ENCODE assay signal across 15 cellular contexts in genomic region chr6:139449611-139450000, GRCh38.
DNase-seq lines count a peak whose midpoint lies in the region; ATAC-seq, FAIRE-seq and TF ChIP-seq lines count a peak whose summit lies in the region.
"Had no signal": no experiment of that assay in that cellular context is flagged by ENCODE, and none has a peak within 500 bp of the region (broad histone marks: within the 10 kb centered on the region; RNA-seq: fewer than 3 reads in every experiment).

No MANE protein-coding gene starts in this region.

- POLR2A ChIA-PET in A549 (lab: Yijun Ruan, JAX) = no interaction called here

- H3K27ac ChIP-seq in A549 (no peak overlapping the region), kidney (ENCODE audit: low read depth in 2 of 2, low read length in 2 of 2) (no peak overlapping the region), small intestine (ENCODE audit: low read depth in 1 of 2, low read length in 1 of 2) (no peak overlapping the region)
- H3K27ac ChIP-seq: Peyer's patch had no signal

- TF ChIP-seq CTCF in A549 (IDR thresholded peaks at IDR 0.05) = no peak
- no peak for TF ChIP-seq CTCF in kidney (IDR thresholded peaks at IDR 0.05; ENCODE audit: borderline replicate concordance, extremely low read depth, insufficient read depth)

- H3K4me1 Mint-ChIP-seq in dendritic cell treated with granulocyte-macrophage colony-stimulating factor and Interleukin-4, amounts not matched to agents 40 ng/mL and 50 ng/mL, for 4 days (ENCODE audit: low read depth) = peaks cover 56% of the 10 kb centered on the region
- H3K4me1 Mint-ChIP-seq: T-helper 17 cell had no signal

- intact Hi-C loops in dendritic cell treated with granulocyte-macrophage colony-stimulating factor and Interleukin-4, amounts not matched to agents 40 ng/mL and 50 ng/mL, for 4 days (cut with micrococcal nuclease) = loop anchor here (2.0 kb wide), 1 partner anchor 75 kb away; the partner anchor contains the start of gene CITED2
- intact Hi-C loops in kidney (cut with DNase I) = no loop called here

- no peak overlapping the region for H3K9ac ChIP-seq in kidney (ENCODE audit: low read length in 2 of 2)

- no peaks in the 10 kb centered on the region for H3K36me3 Mint-ChIP-seq in dendritic cell treated with granulocyte-macrophage colony-stimulating factor and Interleukin-4, amounts not matched to agents 40 ng/mL and 50 ng/mL, for 4 days (ENCODE audit: low read depth)

- TF ChIP-seq RAD21 in A549 (conservative IDR thresholded peaks at IDR 0.05 in 1 of 2, IDR thresholded peaks at IDR 0.05 in 1 of 2) = no peak

- H3K9me3 ChIP-seq in A549 = no peaks in the 10 kb centered on the region
- H3K9me3 ChIP-seq in kidney (ENCODE audit: control insufficient read depth in 1 of 2, low read length in 2 of 2) = no peaks in the 10 kb centered on the region
- H3K9me3 ChIP-seq in small intestine (ENCODE audit: control insufficient read depth, low read depth) = no peaks in the 10 kb centered on the region
- H3K9me3 ChIP-seq: Peyer's patch had no signal

- DNase-seq in A549 (ENCODE audit: low read depth in 1 of 2, low spot score in 1 of 2) (no peak), LHCN-M2 (ENCODE audit: low read depth) (peak; percentile 45), kidney (no peak), small intestine (no peak), NCI-H345 (lab: John Stamatoyannopoulos, UW) (no peak), NCI-H2196 (lab: John Stamatoyannopoulos, UW; ENCODE audit: unreplicated experiment) (no peak), NCI-H1105 (lab: John Stamatoyannopoulos, UW) (no peak)
- DNase-seq: activated CD4-positive, alpha-beta T cell treated with anti-CD3 and anti-CD28 coated beads, Interleukin-2, amount 50 U/mL, for 48 hours; anterior cingulate cortex; effector CD8-positive, alpha-beta T cell; H7; Peyer's patch; T-helper 17 cell had no signal

- H3K27me3 Mint-ChIP-seq in dendritic cell treated with granulocyte-macrophage colony-stimulating factor and Interleukin-4, amounts not matched to agents 40 ng/mL and 50 ng/mL, for 4 days = no peaks in the 10 kb centered on the region
- H3K27me3 Mint-ChIP-seq: T-helper 17 cell had no signal

- H3K4me2 ChIP-seq in A549 = 0 out of 3 replicates have a peak overlapping the region, but pooled peaks have one; percentile 1

- H3K36me3 ChIP-seq in kidney (ENCODE audit: control insufficient read depth in 1 of 2, insufficient read depth in 2 of 2, low read length in 2 of 2) (no peaks in the 10 kb centered on the region), small intestine (ENCODE audit: control insufficient read depth in 2 of 2, insufficient read depth in 2 of 2, low read length in 2 of 2) (no peaks in the 10 kb centered on the region)
- H3K36me3 ChIP-seq: Peyer's patch had no signal

- ATAC-seq in A549 = no peak
- ATAC-seq: T-helper 17 cell had no signal

- CTCF ChIA-PET in A549 (lab: Yijun Ruan, JAX) = interaction anchor here (0.6 kb wide), 1 partner anchor 34 kb away, joined by 3 read pairs; no protein-coding TSS in a partner anchor

- no peak for FAIRE-seq in A549 (lab: Jason Lieb, UNC)
- FAIRE-seq in kidney (lab: Jason Lieb, UNC) = peak; percentile 38
- no peak for FAIRE-seq in small intestine (lab: Jason Lieb, UNC)
- FAIRE-seq: A204.1 had no signal

- H3K27ac Mint-ChIP-seq in dendritic cell treated with granulocyte-macrophage colony-stimulating factor and Interleukin-4, amounts not matched to agents 40 ng/mL and 50 ng/mL, for 4 days = peak overlapping the region; percentile 78
- H3K27ac Mint-ChIP-seq: T-helper 17 cell had no signal

- TF ChIP-seq EP300 in A549 (IDR thresholded peaks at IDR 0.05) = no peak

- peaks cover 6% of the 10 kb centered on the region for H3K9me3 Mint-ChIP-seq in dendritic cell treated with granulocyte-macrophage colony-stimulating factor and Interleukin-4, amounts not matched to agents 40 ng/mL and 50 ng/mL, for 4 days

- H3K4me3 Mint-ChIP-seq in dendritic cell treated with granulocyte-macrophage colony-stimulating factor and Interleukin-4, amounts not matched to agents 40 ng/mL and 50 ng/mL, for 4 days = no peak overlapping the region
- H3K4me3 Mint-ChIP-seq: T-helper 17 cell had no signal

- H3K4me3 ChIP-seq in A549 = no peak overlapping the region
- H3K4me3 ChIP-seq in kidney (ENCODE audit: low read length in 2 of 2) = no peak overlapping the region
- H3K4me3 ChIP-seq in small intestine (ENCODE audit: low read depth in 1 of 2, low read length in 2 of 2) = no peak overlapping the region
- H3K4me3 ChIP-seq: Peyer's patch had no signal

- H3K4me1 ChIP-seq in A549 (no peaks in the 10 kb centered on the region), kidney (ENCODE audit: control insufficient read depth in 1 of 2, insufficient read depth in 1 of 2, low read depth in 1 of 2, low read length in 2 of 2) (no peaks in the 10 kb centered on the region), small intestine (ENCODE audit: control insufficient read depth in 2 of 2, insufficient read depth in 1 of 2, low read depth in 1 of 2, low read length in 1 of 2) (no peaks in the 10 kb centered on the region)
- H3K4me1 ChIP-seq: Peyer's patch had no signal

- no peak for TF ChIP-seq POLR2A in A549 (IDR thresholded peaks at IDR 0.05; ENCODE audit: low read length)

- no peaks in the 10 kb centered on the region for H3K27me3 ChIP-seq in small intestine (ENCODE audit: control insufficient read depth in 2 of 2, insufficient read depth in 2 of 2, low read length in 2 of 2)
- H3K27me3 ChIP-seq: Peyer's patch had no signal

TF ChIP-seq in A549, 52 proteins besides CTCF, POLR2A, EP300 and RAD21:
- TF ChIP-seq MAFK (IDR thresholded peaks at IDR 0.05; ENCODE audit: partially characterized antibody) (peak; percentile 76), KDM1A (IDR thresholded peaks at IDR 0.05; ENCODE audit: low read depth) (no peak), PBX3 (IDR thresholded peaks at IDR 0.05) (no peak), RARB (CRISPR knock-in tag; IDR thresholded peaks at IDR 0.05) (no peak), RCOR1 (IDR thresholded peaks at IDR 0.05; ENCODE audit: low read depth, low read length) (no peak)
